ENCODE assay signal across 11 cellular contexts in the genomic region with DNA sequence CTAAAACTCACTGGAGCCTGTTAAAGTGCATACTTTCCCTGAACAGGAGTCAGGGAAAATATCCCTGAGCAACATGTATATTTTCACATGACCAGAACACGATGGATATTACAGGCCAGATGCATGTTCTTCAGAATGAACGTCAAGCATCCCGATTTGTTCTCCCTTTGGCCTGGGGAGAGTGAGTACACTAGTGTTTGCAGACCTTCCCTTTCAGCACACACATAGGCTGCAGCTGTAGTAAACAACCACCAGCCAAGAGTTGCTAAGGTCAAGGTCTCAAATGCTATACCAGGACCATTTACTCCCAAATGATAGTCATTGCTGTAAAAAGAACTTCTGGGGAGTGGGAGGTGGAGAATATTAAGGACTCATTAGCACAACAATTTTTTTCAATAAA. TPM values are rescaled to one million over a fixed set of nuclear protein-coding genes. Genes with fewer than 3 reads are reported as not detected.
DNase-seq lines count a peak whose midpoint lies in the region; ATAC-seq and TF ChIP-seq lines count a peak whose summit lies in the region.
"Had no signal": no experiment of that assay in that cellular context is flagged by ENCODE, and none has a peak within 500 bp of the region (broad histone marks: within the 10 kb centered on the region; RNA-seq: fewer than 3 reads in every experiment).

No MANE protein-coding gene starts in this region.

- no peak for DNase-seq in activated naive CD4-positive, alpha-beta T cell treated with anti-CD3 and anti-CD28 coated beads, Interleukin-2, amount 10 ng/mL, durations not matched to agents 7 days and 5 days
- DNase-seq in activated naive CD4-positive, alpha-beta T cell treated with Interleukin-2 at 50 U/mL for 16 hours, result no peak
- DNase-seq in memory B cell (ENCODE audit: low spot score in 2 of 2) (no peak), thoracic aorta (ENCODE audit: low spot score) (no peak), MG63 (no peak), activated gamma-delta T cell treated with Interleukin-2 at 50 U/mL for 16 hours (no peak)
- DNase-seq: BE2C, NCI-H2029 had no signal

- peaks cover 4% of the 10 kb centered on the region for H3K27me3 Mint-ChIP-seq in activated naive CD4-positive, alpha-beta T cell treated with anti-CD3 and anti-CD28 coated beads, Interleukin-2, amount 10 ng/mL, durations not matched to agents 7 days and 5 days
- no peaks in the 10 kb centered on the region for H3K27me3 Mint-ChIP-seq in activated T-helper 17 cell treated with anti-CD3 and anti-CD28 coated beads, Interleukin-2, amount 50 U/mL, for 72 hours
- H3K27me3 Mint-ChIP-seq in memory B cell, result no peaks in the 10 kb centered on the region

- H3K4me1 ChIP-seq in thoracic aorta (ENCODE audit: control insufficient read depth in 1 of 2, low read depth in 2 of 2), result peaks cover 43 to 48% of the 10 kb centered on the region in 2 donors

- no peak for ATAC-seq in activated T-helper 17 cell treated with anti-CD3 and anti-CD28 coated beads, Interleukin-2, amount 50 U/mL, for 72 hours (replicated peaks)
- ATAC-seq in memory B cell (ENCODE audit: low read depth) (no peak), thoracic aorta (ENCODE audit: insufficient number of reproducible peaks, low FRiP score, low read depth) (no peak), GM19023 (IDR thresholded peaks at IDR 0.05; ENCODE audit: unreplicated experiment) (no peak)
- ATAC-seq: WTC11 had no signal

- H3K36me3 Mint-ChIP-seq in activated naive CD4-positive, alpha-beta T cell treated with anti-CD3 and anti-CD28 coated beads, Interleukin-2, amount 10 ng/mL, durations not matched to agents 7 days and 5 days, result peaks cover 23% of the 10 kb centered on the region
- H3K36me3 Mint-ChIP-seq in activated T-helper 17 cell treated with anti-CD3 and anti-CD28 coated beads, Interleukin-2, amount 50 U/mL, for 72 hours (ENCODE audit: low read depth), result peaks cover 26% of the 10 kb centered on the region
- H3K36me3 Mint-ChIP-seq in memory B cell, result no peaks in the 10 kb centered on the region
- H3K36me3 Mint-ChIP-seq: WTC11 had no signal

- peaks cover 47% of the 10 kb centered on the region for H3K4me1 Mint-ChIP-seq in activated naive CD4-positive, alpha-beta T cell treated with anti-CD3 and anti-CD28 coated beads, Interleukin-2, amount 10 ng/mL, durations not matched to agents 7 days and 5 days
- peaks cover 18% of the 10 kb centered on the region for H3K4me1 Mint-ChIP-seq in activated T-helper 17 cell treated with anti-CD3 and anti-CD28 coated beads, Interleukin-2, amount 50 U/mL, for 72 hours
- H3K4me1 Mint-ChIP-seq in memory B cell, result peaks cover 36% of the 10 kb centered on the region

- H3K4me3 ChIP-seq in thoracic aorta, result peak overlapping the region; percentile 84
- H3K4me3 ChIP-seq in MG63, result no peak overlapping the region

- CTCF ChIA-PET in activated naive CD4-positive, alpha-beta T cell treated with anti-CD3 and anti-CD28 coated beads, Interleukin-2, amount 10 ng/mL, durations not matched to agents 7 days and 5 days (lab: Charles Lee), result interaction anchor here (0.9 to 3.4 kb wide), 3 partner anchors 59 to 156 kb away, joined by 3 to 29 read pairs (median 3); no protein-coding TSS in a partner anchor

- no peaks in the 10 kb centered on the region for H3K9me3 ChIP-seq in thoracic aorta
- H3K9me3 ChIP-seq in MG63, result no peaks in the 10 kb centered on the region
- H3K9me3 ChIP-seq: BE2C had no signal

- H3K27ac Mint-ChIP-seq in activated naive CD4-positive, alpha-beta T cell treated with anti-CD3 and anti-CD28 coated beads, Interleukin-2, amount 10 ng/mL, durations not matched to agents 7 days and 5 days, result peak overlapping the region; percentile 49
- H3K27ac Mint-ChIP-seq in activated T-helper 17 cell treated with anti-CD3 and anti-CD28 coated beads, Interleukin-2, amount 50 U/mL, for 72 hours, result peak overlapping the region; percentile 63
- H3K27ac Mint-ChIP-seq in memory B cell, result no peak overlapping the region
- H3K27ac Mint-ChIP-seq: WTC11 had no signal

- no peaks in the 10 kb centered on the region for H3K9me3 Mint-ChIP-seq in activated naive CD4-positive, alpha-beta T cell treated with anti-CD3 and anti-CD28 coated beads, Interleukin-2, amount 10 ng/mL, durations not matched to agents 7 days and 5 days
- no peaks in the 10 kb centered on the region for H3K9me3 Mint-ChIP-seq in activated T-helper 17 cell treated with anti-CD3 and anti-CD28 coated beads, Interleukin-2, amount 50 U/mL, for 72 hours
- H3K9me3 Mint-ChIP-seq in memory B cell, result no peaks in the 10 kb centered on the region
- H3K9me3 Mint-ChIP-seq: WTC11 had no signal

- TF ChIP-seq CTCF in thoracic aorta (IDR thresholded peaks at IDR 0.05), result no peak

- H3K36me3 ChIP-seq in thoracic aorta (no peaks in the 10 kb centered on the region), MG63 (no peaks in the 10 kb centered on the region)
- H3K36me3 ChIP-seq: BE2C had no signal

- peak overlapping the region; percentile 13 for H3K4me3 Mint-ChIP-seq in activated naive CD4-positive, alpha-beta T cell treated with anti-CD3 and anti-CD28 coated beads, Interleukin-2, amount 10 ng/mL, durations not matched to agents 7 days and 5 days
- H3K4me3 Mint-ChIP-seq in activated T-helper 17 cell treated with anti-CD3 and anti-CD28 coated beads, Interleukin-2, amount 50 U/mL, for 72 hours, result no peak overlapping the region
- H3K4me3 Mint-ChIP-seq in memory B cell, result peak overlapping the region; percentile 37

- H3K27me3 ChIP-seq in thoracic aorta (replicated peaks; ENCODE audit: insufficient read depth), result no peaks in the 10 kb centered on the region
- H3K27me3 ChIP-seq in MG63, result no peaks in the 10 kb centered on the region
- H3K27me3 ChIP-seq: BE2C had no signal

- H3K27ac ChIP-seq in thoracic aorta, result peak overlapping the region; percentile 85 to 98

RNA-seq across cellular contexts. Expression of gene KLF12, which starts 3.0 kb away (rescaled TPM):
- total RNA-seq in activated T-helper 17 cell treated with anti-CD3 and anti-CD28 coated beads, Interleukin-2, amount 50 U/mL, for 72 hours, result 10 to 100 TPM; 14.3 to 30.5 TPM
- 10 to 100 TPM; 19.9 to 23.8 TPM for total RNA-seq in thoracic aorta
- 1.7 and 12.8 TPM in 2 replicates for total RNA-seq in MG63 (2014; rRNA removed; shearing (Covaris generic); ENCODE audit: low replicate concordance)
